ENCODE assay signal across 15 cellular contexts in the genomic region with DNA sequence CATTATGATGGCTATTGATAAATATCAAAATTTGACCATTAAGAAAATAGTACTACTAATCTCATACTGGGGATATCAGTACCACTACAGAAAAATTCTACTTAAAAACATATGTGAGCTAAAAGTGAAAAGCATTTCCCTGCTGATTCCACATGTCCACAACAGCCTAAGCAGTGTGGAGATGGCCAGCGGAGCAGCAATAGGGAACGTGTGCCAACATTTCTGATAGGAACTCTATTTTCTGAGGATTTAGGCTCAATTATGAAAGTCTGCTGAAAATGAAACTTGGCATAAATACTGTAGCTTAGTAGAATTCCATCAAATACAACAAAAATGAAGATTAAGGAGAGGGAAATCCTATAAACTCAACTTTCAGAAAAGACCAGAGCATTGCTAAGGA.
DNase-seq lines count a peak whose midpoint lies in the region; ATAC-seq and TF ChIP-seq lines count a peak whose summit lies in the region.
"Had no signal": no experiment of that assay in that cellular context is flagged by ENCODE, and none has a peak within 500 bp of the region (broad histone marks: within the 10 kb centered on the region; RNA-seq: fewer than 3 reads in every experiment).

No MANE protein-coding gene starts in this region.

- peak; percentile 39 for DNase-seq in Right ventricle myocardium superior
- no peak for DNase-seq in right atrium auricular region (ENCODE audit: low spot score)
- peak; percentile 29 for DNase-seq in adipocyte (ENCODE audit: low read depth)
- peak in 2 of 3 donors; percentile 49 to 60 for DNase-seq in right cardiac atrium
- peak; percentile 21 for DNase-seq in testis
- DNase-seq in iPS-NIHi11 (ENCODE audit: low spot score) = no peak
- DNase-seq in NCI-H146 (lab: John Stamatoyannopoulos, UW) = no peak
- DNase-seq: 8988T; CD4-positive, CD25-positive, alpha-beta regulatory T cell; DMS53; GF-D8; GM23248 had no signal

- WGBS in right cardiac atrium = 53% methylated on average over 2 of the region's 2 CpGs
- 59 to 63% methylated on average over 2 of the region's 2 CpGs for WGBS in testis, 2 donors

- no peak for TF ChIP-seq CTCF in right atrium auricular region (IDR thresholded peaks at IDR 0.05)
- TF ChIP-seq CTCF in testis (IDR thresholded peaks at IDR 0.05) = no peak

- no peaks in the 10 kb centered on the region for H3K36me3 ChIP-seq in right atrium auricular region
- no peaks in the 10 kb centered on the region for H3K36me3 ChIP-seq in adipocyte (ENCODE audit: control insufficient read depth, insufficient read depth, low read length, severe bottlenecking)
- no peaks in the 10 kb centered on the region for H3K36me3 ChIP-seq in testis (ENCODE audit: low read depth, missing control alignments)
- H3K36me3 ChIP-seq: BLaER1 treated with 17β-estradiol and CSF1 and Interleukin-3, amounts not matched to agents 10 nM and 100 nM had no signal

- no peak overlapping the region for H3K27ac ChIP-seq in right atrium auricular region
- no peak overlapping the region for H3K27ac ChIP-seq in right cardiac atrium (ENCODE audit: low read length)
- no peak overlapping the region for H3K27ac ChIP-seq in testis
- H3K27ac ChIP-seq: BLaER1 treated with 17β-estradiol and CSF1 and Interleukin-3, amounts not matched to agents 10 nM and 100 nM; GM23248; HL-60 had no signal

- H3K9ac ChIP-seq in adipocyte (ENCODE audit: low read length) = no peak overlapping the region
- H3K9ac ChIP-seq: BLaER1 treated with 17β-estradiol and CSF1 and Interleukin-3, amounts not matched to agents 10 nM and 100 nM; GM23248 had no signal

- ATAC-seq in Right ventricle myocardium superior (ENCODE audit: poor library complexity) = peak; percentile 63
- ATAC-seq in right cardiac atrium = peak in 1 of 2 donors; percentile 77
- ATAC-seq: HCT116 had no signal

- intact Hi-C loops in Right ventricle myocardium superior (cut with DNase I) (no loop called here), right cardiac atrium (cut with DNase I) (no loop called here), testis (cut with DNase I; ENCODE audit: low total_unique reads) (no loop called here)

- H3K27me3 ChIP-seq in right atrium auricular region = no peaks in the 10 kb centered on the region
- H3K27me3 ChIP-seq in adipocyte (replicated peaks; ENCODE audit: control insufficient read depth, insufficient read depth, low read length) = no peaks in the 10 kb centered on the region
- no peaks in the 10 kb centered on the region for H3K27me3 ChIP-seq in right cardiac atrium (ENCODE audit: control insufficient read depth, insufficient read depth)
- H3K27me3 ChIP-seq in testis = no peaks in the 10 kb centered on the region
- H3K27me3 ChIP-seq: BLaER1 treated with 17β-estradiol and CSF1 and Interleukin-3, amounts not matched to agents 10 nM and 100 nM had no signal

- no peaks in the 10 kb centered on the region for H3K9me3 ChIP-seq in right atrium auricular region
- H3K9me3 ChIP-seq in adipocyte (ENCODE audit: control insufficient read depth, low read length) = no peaks in the 10 kb centered on the region
- no peaks in the 10 kb centered on the region for H3K9me3 ChIP-seq in right cardiac atrium (ENCODE audit: control insufficient read depth, low read length)
- H3K9me3 ChIP-seq in testis = no peaks in the 10 kb centered on the region
- H3K9me3 ChIP-seq: BLaER1 treated with 17β-estradiol and CSF1 and Interleukin-3, amounts not matched to agents 10 nM and 100 nM had no signal

- peaks cover 0 to 15% of the 10 kb centered on the region in 2 donors for H3K4me1 ChIP-seq in right atrium auricular region
- H3K4me1 ChIP-seq in adipocyte (ENCODE audit: control insufficient read depth, insufficient read depth, low read length) = peaks cover 16% of the 10 kb centered on the region
- H3K4me1 ChIP-seq in right cardiac atrium (ENCODE audit: control insufficient read depth, insufficient read depth, low read length) = no peaks in the 10 kb centered on the region
- no peaks in the 10 kb centered on the region for H3K4me1 ChIP-seq in testis

- H3K4me3 ChIP-seq in right atrium auricular region (no peak overlapping the region), adipocyte (ENCODE audit: low read length) (no peak overlapping the region), right cardiac atrium (ENCODE audit: low read length) (no peak overlapping the region), testis (no peak overlapping the region)
- H3K4me3 ChIP-seq: BLaER1 treated with 17β-estradiol and CSF1 and Interleukin-3, amounts not matched to agents 10 nM and 100 nM; GM23248 had no signal

- TF ChIP-seq POLR2A in testis (IDR thresholded peaks at IDR 0.05) = no peak

Comparison
In these comparisons a context has a peak if more than half of its experiments do, and no peak if none do; other contexts are left out.
1. DNase-seq: peak in Right ventricle myocardium superior (single experiment), adipocyte (single experiment), right cardiac atrium (2 of 3) and testis (single experiment); none in right atrium auricular region (single experiment), iPS-NIHi11 (single experiment) and NCI-H146 (single experiment).